In genomic region chr16:22353188-22353919, GRCh38 we compare ENCODE assay signal across 9 cellular contexts. TPM values are rescaled to one million over a fixed set of nuclear protein-coding genes. Genes with fewer than 3 reads are reported as not detected.
DNase-seq lines count a peak whose midpoint lies in the region; ATAC-seq and TF ChIP-seq lines count a peak whose summit lies in the region.
"Had no signal": no experiment of that assay in that cellular context is flagged by ENCODE, and none has a peak within 500 bp of the region (broad histone marks: within the 10 kb centered on the region; RNA-seq: fewer than 3 reads in every experiment).

No MANE protein-coding gene starts in this region.

- H3K36me3 ChIP-seq in esophagus muscularis mucosa (peaks cover 14 to 35% (median 23%) of the 10 kb centered on the region in 4 donors), skeletal muscle satellite cell (ENCODE audit: insufficient read depth, low read length) (peaks cover 41% of the 10 kb centered on the region)

- peak; percentile 79 for DNase-seq in RPMI7951 (ENCODE audit: low read depth)
- no peak for DNase-seq in esophagus muscularis mucosa (ENCODE audit: extremely low spot score)
- DNase-seq in Ammon's horn (ENCODE audit: low spot score): no peak
- DNase-seq in NCI-H2029 (lab: John Stamatoyannopoulos, UW): no peak

- no peak for TF ChIP-seq CTCF in esophagus muscularis mucosa (IDR thresholded peaks at IDR 0.05)

- H3K9me3 ChIP-seq in esophagus muscularis mucosa: no peaks in the 10 kb centered on the region
- no peaks in the 10 kb centered on the region for H3K9me3 ChIP-seq in skeletal muscle satellite cell (replicated peaks; ENCODE audit: low read length)

- intact Hi-C loops in esophagus muscularis mucosa (cut with DNase I): no loop called here

- WGBS in esophagus muscularis mucosa: 43% methylated on average over 3 of the region's 3 CpGs

- TF ChIP-seq EP300 in esophagus muscularis mucosa (IDR thresholded peaks at IDR 0.05): no peak

- H3K4me3 ChIP-seq in esophagus muscularis mucosa (no peak overlapping the region), skeletal muscle satellite cell (ENCODE audit: low read length) (peak overlapping the region; percentile 1)

- TF ChIP-seq POLR2A in esophagus muscularis mucosa (IDR thresholded peaks at IDR 0.05; ENCODE audit: low read depth): no peak

- peak overlapping the region; percentile 46 for H3K9ac ChIP-seq in skeletal muscle satellite cell (ENCODE audit: low read depth, low read length)
- H3K9ac ChIP-seq: parathyroid adenoma had no signal

- H3K27ac ChIP-seq in esophagus muscularis mucosa (replicated peaks in 1 of 4): peak overlapping the region; percentile 11 to 56 (median 36)
- H3K27ac ChIP-seq: parathyroid adenoma had no signal

- H3K4me2 ChIP-seq in skeletal muscle satellite cell (ENCODE audit: low read length): peak overlapping the region; percentile 61

- H3K4me1 ChIP-seq in esophagus muscularis mucosa (peaks cover 11 to 35% (median 29%) of the 10 kb centered on the region in 4 donors), skeletal muscle satellite cell (ENCODE audit: control insufficient read depth, insufficient read depth, low read length) (peaks cover 21% of the 10 kb centered on the region)
- H3K4me1 ChIP-seq: parathyroid adenoma had no signal

- no peaks in the 10 kb centered on the region for H3K27me3 ChIP-seq in esophagus muscularis mucosa
- H3K27me3 ChIP-seq in skeletal muscle satellite cell (ENCODE audit: control insufficient read depth, insufficient read depth, low read length): no peaks in the 10 kb centered on the region

- ATAC-seq in GM21786 (IDR thresholded peaks at IDR 0.05; ENCODE audit: unreplicated experiment): peak; percentile 47
- no peak for ATAC-seq in GM21619 (IDR thresholded peaks at IDR 0.05; ENCODE audit: unreplicated experiment)
- no peak for ATAC-seq in HG02759 (IDR thresholded peaks at IDR 0.05; ENCODE audit: unreplicated experiment)

RNA-seq across cellular contexts. Expression of gene CDR2, which starts 21.1 kb away (rescaled TPM):
- total RNA-seq in RPMI7951 (2014; rRNA removed; shearing (Covaris generic)): 23.5 and 25.8 TPM in 2 replicates
- 10 to 100 TPM; 37.0 to 54.0 (median 39.5) TPM for total RNA-seq in esophagus muscularis mucosa
- 16.4 and 26.1 TPM in 2 replicates for total RNA-seq in skeletal muscle satellite cell (2012; rRNA removed)

RNA-seq across cellular contexts. Expression of gene POLR3E, which starts 56.1 kb away (rescaled TPM):
- total RNA-seq in RPMI7951 (2014; rRNA removed; shearing (Covaris generic)): 11.5 and 23.1 TPM in 2 replicates
- total RNA-seq in esophagus muscularis mucosa: 10 to 100 TPM; 39.9 to 50.7 (median 49.0) TPM
- total RNA-seq in skeletal muscle satellite cell (2012; rRNA removed): 29.5 and 34.7 TPM in 2 replicates
